2 cellular contexts compared by ENCODE assay signal in genomic region chr15:51874751-51875644, GRCh38.
A peak's percentile ranks its signal among the peaks of the same experiment; 100 is the strongest.
TF ChIP-seq lines count a peak whose summit lies in the region.

No MANE protein-coding gene starts in this region.

TF ChIP-seq in HCT116, 20 proteins besides CTCF, POLR2A, EP300 and RAD21 (continued from another document):
- TF ChIP-seq, protein P1, sequence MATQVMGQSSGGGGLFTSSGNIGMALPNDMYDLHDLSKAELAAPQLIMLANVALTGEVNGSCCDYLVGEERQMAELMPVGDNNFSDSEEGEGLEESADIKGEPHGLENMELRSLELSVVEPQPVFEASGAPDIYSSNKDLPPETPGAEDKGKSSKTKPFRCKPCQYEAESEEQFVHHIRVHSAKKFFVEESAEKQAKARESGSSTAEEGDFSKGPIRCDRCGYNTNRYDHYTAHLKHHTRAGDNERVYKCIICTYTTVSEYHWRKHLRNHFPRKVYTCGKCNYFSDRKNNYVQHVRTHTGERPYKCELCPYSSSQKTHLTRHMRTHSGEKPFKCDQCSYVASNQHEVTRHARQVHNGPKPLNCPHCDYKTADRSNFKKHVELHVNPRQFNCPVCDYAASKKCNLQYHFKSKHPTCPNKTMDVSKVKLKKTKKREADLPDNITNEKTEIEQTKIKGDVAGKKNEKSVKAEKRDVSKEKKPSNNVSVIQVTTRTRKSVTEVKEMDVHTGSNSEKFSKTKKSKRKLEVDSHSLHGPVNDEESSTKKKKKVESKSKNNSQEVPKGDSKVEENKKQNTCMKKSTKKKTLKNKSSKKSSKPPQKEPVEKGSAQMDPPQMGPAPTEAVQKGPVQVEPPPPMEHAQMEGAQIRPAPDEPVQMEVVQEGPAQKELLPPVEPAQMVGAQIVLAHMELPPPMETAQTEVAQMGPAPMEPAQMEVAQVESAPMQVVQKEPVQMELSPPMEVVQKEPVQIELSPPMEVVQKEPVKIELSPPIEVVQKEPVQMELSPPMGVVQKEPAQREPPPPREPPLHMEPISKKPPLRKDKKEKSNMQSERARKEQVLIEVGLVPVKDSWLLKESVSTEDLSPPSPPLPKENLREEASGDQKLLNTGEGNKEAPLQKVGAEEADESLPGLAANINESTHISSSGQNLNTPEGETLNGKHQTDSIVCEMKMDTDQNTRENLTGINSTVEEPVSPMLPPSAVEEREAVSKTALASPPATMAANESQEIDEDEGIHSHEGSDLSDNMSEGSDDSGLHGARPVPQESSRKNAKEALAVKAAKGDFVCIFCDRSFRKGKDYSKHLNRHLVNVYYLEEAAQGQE (IDR thresholded peaks at IDR 0.05; ENCODE audit: low read depth) = no peak
- TF ChIP-seq ATF3 (IDR thresholded peaks at IDR 0.05) = no peak
- peak; percentile 83 for TF ChIP-seq FOSL1 (IDR thresholded peaks at IDR 0.05; ENCODE audit: low read depth)
- peak; percentile 85 for TF ChIP-seq SP1 (IDR thresholded peaks at IDR 0.05; ENCODE audit: low read depth)
- TF ChIP-seq ZFX (IDR thresholded peaks at IDR 0.05) = no peak
- TF ChIP-seq EGR1 (IDR thresholded peaks at IDR 0.05; ENCODE audit: low read depth) = no peak
- TF ChIP-seq ZNF274 (IDR thresholded peaks at IDR 0.05; ENCODE audit: low read depth, low read length) = no peak
- peak; percentile 88 for TF ChIP-seq CBX3 (IDR thresholded peaks at IDR 0.05; ENCODE audit: low read depth)
- no peak; the same call in 1 of the 2 replicates for TF ChIP-seq ELF1 (IDR thresholded peaks at IDR 0.05; ENCODE audit: borderline replicate concordance, low read depth)
- TF ChIP-seq JUND (IDR thresholded peaks at IDR 0.05) = peak; percentile 87
- TF ChIP-seq SRF (IDR thresholded peaks at IDR 0.05; ENCODE audit: low read depth) = no peak
- TF ChIP-seq TCF7L2 (IDR thresholded peaks at IDR 0.05; ENCODE audit: borderline replicate concordance, extremely low read depth, insufficient read depth, insufficient read length) = no peak
- TF ChIP-seq CEBPB (IDR thresholded peaks at IDR 0.05; ENCODE audit: low read depth) = peak; percentile 79
- peak; percentile 24 for TF ChIP-seq YY1 (IDR thresholded peaks at IDR 0.05; ENCODE audit: extremely low read depth, insufficient replicate concordance, low read depth, low read length)
- TF ChIP-seq, protein P2, sequence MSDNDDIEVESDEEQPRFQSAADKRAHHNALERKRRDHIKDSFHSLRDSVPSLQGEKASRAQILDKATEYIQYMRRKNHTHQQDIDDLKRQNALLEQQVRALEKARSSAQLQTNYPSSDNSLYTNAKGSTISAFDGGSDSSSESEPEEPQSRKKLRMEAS (IDR thresholded peaks at IDR 0.05) = 0 out of 2 replicates have a peak, but pooled peaks have one; percentile 19
- TF ChIP-seq, protein P3, sequence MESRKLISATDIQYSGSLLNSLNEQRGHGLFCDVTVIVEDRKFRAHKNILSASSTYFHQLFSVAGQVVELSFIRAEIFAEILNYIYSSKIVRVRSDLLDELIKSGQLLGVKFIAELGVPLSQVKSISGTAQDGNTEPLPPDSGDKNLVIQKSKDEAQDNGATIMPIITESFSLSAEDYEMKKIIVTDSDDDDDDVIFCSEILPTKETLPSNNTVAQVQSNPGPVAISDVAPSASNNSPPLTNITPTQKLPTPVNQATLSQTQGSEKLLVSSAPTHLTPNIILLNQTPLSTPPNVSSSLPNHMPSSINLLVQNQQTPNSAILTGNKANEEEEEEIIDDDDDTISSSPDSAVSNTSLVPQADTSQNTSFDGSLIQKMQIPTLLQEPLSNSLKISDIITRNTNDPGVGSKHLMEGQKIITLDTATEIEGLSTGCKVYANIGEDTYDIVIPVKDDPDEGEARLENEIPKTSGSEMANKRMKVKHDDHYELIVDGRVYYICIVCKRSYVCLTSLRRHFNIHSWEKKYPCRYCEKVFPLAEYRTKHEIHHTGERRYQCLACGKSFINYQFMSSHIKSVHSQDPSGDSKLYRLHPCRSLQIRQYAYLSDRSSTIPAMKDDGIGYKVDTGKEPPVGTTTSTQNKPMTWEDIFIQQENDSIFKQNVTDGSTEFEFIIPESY (IDR thresholded peaks at IDR 0.05; ENCODE audit: extremely low read depth, insufficient replicate concordance, low read length) = no peak
- TF ChIP-seq EZH2 (IDR thresholded peaks at IDR 0.05) = no peak
- no peak for TF ChIP-seq EZH2phosphoT487 (IDR thresholded peaks at IDR 0.05; ENCODE audit: borderline replicate concordance)
- peak; percentile 5; the same call in 1 of the 2 replicates for TF ChIP-seq SIN3A (IDR thresholded peaks at IDR 0.05; ENCODE audit: low read depth)

TF ChIP-seq in WTC11, 78 proteins besides CTCF, POLR2A, EP300 and RAD21 (continued from another document):
- TF ChIP-seq, protein P4, sequence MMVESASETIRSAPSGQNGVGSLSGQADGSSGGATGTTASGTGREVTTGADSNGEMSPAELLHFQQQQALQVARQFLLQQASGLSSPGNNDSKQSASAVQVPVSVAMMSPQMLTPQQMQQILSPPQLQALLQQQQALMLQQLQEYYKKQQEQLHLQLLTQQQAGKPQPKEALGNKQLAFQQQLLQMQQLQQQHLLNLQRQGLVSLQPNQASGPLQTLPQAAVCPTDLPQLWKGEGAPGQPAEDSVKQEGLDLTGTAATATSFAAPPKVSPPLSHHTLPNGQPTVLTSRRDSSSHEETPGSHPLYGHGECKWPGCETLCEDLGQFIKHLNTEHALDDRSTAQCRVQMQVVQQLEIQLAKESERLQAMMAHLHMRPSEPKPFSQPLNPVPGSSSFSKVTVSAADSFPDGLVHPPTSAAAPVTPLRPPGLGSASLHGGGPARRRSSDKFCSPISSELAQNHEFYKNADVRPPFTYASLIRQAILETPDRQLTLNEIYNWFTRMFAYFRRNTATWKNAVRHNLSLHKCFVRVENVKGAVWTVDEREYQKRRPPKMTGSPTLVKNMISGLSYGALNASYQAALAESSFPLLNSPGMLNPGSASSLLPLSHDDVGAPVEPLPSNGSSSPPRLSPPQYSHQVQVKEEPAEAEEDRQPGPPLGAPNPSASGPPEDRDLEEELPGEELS (CRISPR knock-in tag; IDR thresholded peaks at IDR 0.05) = no peak
- TF ChIP-seq NR2C2 (CRISPR knock-in tag; IDR thresholded peaks at IDR 0.05) = no peak
- TF ChIP-seq, protein P5, sequence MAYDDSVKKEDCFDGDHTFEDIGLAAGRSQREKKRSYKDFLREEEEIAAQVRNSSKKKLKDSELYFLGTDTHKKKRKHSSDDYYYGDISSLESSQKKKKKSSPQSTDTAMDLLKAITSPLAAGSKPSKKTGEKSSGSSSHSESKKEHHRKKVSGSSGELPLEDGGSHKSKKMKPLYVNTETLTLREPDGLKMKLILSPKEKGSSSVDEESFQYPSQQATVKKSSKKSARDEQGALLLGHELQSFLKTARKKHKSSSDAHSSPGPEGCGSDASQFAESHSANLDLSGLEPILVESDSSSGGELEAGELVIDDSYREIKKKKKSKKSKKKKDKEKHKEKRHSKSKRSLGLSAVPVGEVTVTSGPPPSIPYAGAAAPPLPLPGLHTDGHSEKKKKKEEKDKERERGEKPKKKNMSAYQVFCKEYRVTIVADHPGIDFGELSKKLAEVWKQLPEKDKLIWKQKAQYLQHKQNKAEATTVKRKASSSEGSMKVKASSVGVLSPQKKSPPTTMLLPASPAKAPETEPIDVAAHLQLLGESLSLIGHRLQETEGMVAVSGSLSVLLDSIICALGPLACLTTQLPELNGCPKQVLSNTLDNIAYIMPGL (CRISPR knock-in tag; IDR thresholded peaks at IDR 0.05) = no peak
